Comparison of ENCODE assay signal across 1 cellular context in genomic region chr1:218482683-218483082, GRCh38.
TF ChIP-seq lines count a peak whose summit lies in the region.

No MANE protein-coding gene starts in this region.

TF ChIP-seq in SK-N-SH treated with all-trans-retinoic acid at 6 μM for 48 hours, 23 proteins besides CTCF, POLR2A, EP300 and RAD21 (continued from another document):
- TF ChIP-seq CSRNP3 (CRISPR knock-in tag; IDR thresholded peaks at IDR 0.05) (no peak), RARB (CRISPR knock-in tag; IDR thresholded peaks at IDR 0.05) (no peak), OSR1 (CRISPR knock-in tag; IDR thresholded peaks at IDR 0.05) (no peak), GLIS3 (CRISPR knock-in tag; IDR thresholded peaks at IDR 0.05) (no peak), ZNF70 (CRISPR knock-in tag; IDR thresholded peaks at IDR 0.05) (no peak)
